In genomic region chr11:2338760-2339159, GRCh38 we compare ENCODE assay signal across 4 cellular contexts. TPM values are rescaled to one million over a fixed set of nuclear protein-coding genes. Genes with fewer than 3 reads are reported as not detected.
"Had no signal": no experiment of that assay in that cellular context is flagged by ENCODE, and none has a peak within 500 bp of the region (broad histone marks: within the 10 kb centered on the region; RNA-seq: fewer than 3 reads in every experiment).

No MANE protein-coding gene starts in this region.

RNA-seq across cellular contexts. Expression of gene TSPAN32, which starts 36.9 kb away (rescaled TPM):
- total RNA-seq: dermis blood vessel endothelial cell, esophagus mucosa, occipital lobe had no signal

RNA-seq across cellular contexts. Expression of gene C11orf21, which starts 37.0 kb away (rescaled TPM):
- total RNA-seq: dermis blood vessel endothelial cell, fibroblast of villous mesenchyme had no signal
